ENCODE assay signal across 34 cellular contexts in genomic region chr12:40726366-40726765, GRCh38. TPM values are rescaled to one million over a fixed set of nuclear protein-coding genes. Genes with fewer than 3 reads are reported as not detected.
"Had no signal": no experiment of that assay in that cellular context is flagged by ENCODE, and none has a peak within 500 bp of the region (broad histone marks: within the 10 kb centered on the region; RNA-seq: fewer than 3 reads in every experiment).

No MANE protein-coding gene starts in this region.

- H3K4me1 ChIP-seq: adrenal gland, Peyer's patch had no signal

- FAIRE-seq: astrocyte, bronchial epithelial cell had no signal

- H3K27ac ChIP-seq: adrenal gland, Peyer's patch had no signal

- H3K36me3 ChIP-seq: adrenal gland, MG63, Peyer's patch had no signal

- H3K4me3 ChIP-seq: adrenal gland, MG63, Peyer's patch had no signal

- H3K9me3 ChIP-seq: adrenal gland, MG63, Peyer's patch had no signal

- DNase-seq: activated CD4-positive, alpha-beta T cell treated with anti-CD3 and anti-CD28 coated beads for 36 hours; activated CD4-positive, alpha-beta T cell treated with anti-CD3 and anti-CD28 coated beads, Interleukin-2, amount 10 ng/mL, durations not matched to agents 7 days and 5 days; activated CD4-positive, alpha-beta T cell treated with anti-CD3 and anti-CD28 coated beads, Interleukin-2, amount 50 U/mL, for 48 hours; activated CD8-positive, alpha-beta T cell treated with anti-CD3 and anti-CD28 coated beads, Interleukin-2, amount 10 ng/mL, durations not matched to agents 7 days and 5 days; activated gamma-delta T cell; activated naive CD4-positive, alpha-beta T cell treated with Interleukin-2 at 50 U/mL for 16 hours; activated T-cell treated with anti-CD3 and anti-CD28 coated beads, Interleukin-2, amount 50 U/mL, for 24 hours; adrenal gland; caudate nucleus; cerebellar nuclear complex; Kasumi-1; KG1; MG63; NCI-H1048; NCI-H1105 treated with DMSO at 0.1 percent for 48 hours; NCI-H1436; NCI-H1694 treated with DMSO at 0.1 percent for 48 hours; NCI-H2029; NCI-H345; NCI-H526 treated with DMSO at 0.1 percent for 48 hours; NK-92 treated with Interleukin-12 subunit alpha and Interleukin-12 subunit beta, amount 100 ng/mL, for 24 hours; PC-3; Peyer's patch; RPMI8226; SHP77 treated with DMSO at 0.1 percent for 48 hours; T-helper 1 cell; T-helper 2 cell; T-helper 9 cell had no signal

- ATAC-seq: activated CD4-positive, alpha-beta T cell treated with anti-CD3 and anti-CD28 coated beads for 36 hours; activated CD4-positive, CD25-positive, alpha-beta regulatory T cell treated with anti-CD3 and anti-CD28 coated beads, Interleukin-2, amount 50 U/mL, for 24 hours; activated CD8-positive, alpha-beta T cell treated with anti-CD3 and anti-CD28 coated beads, Interleukin-2, amount 10 ng/mL, durations not matched to agents 7 days and 5 days; activated naive CD4-positive, alpha-beta T cell treated with anti-CD3 and anti-CD28 coated beads, Interleukin-2, amount 50 U/mL, for 72 hours; PC-3; SK-N-SH treated with all-trans-retinoic acid at 6 μM for 48 hours had no signal

- H3K27me3 ChIP-seq: adrenal gland, MG63, Peyer's patch had no signal

RNA-seq across cellular contexts. Expression of gene CNTN1, which starts 34.1 kb away (rescaled TPM):
- total RNA-seq: activated CD4-positive, alpha-beta T cell treated with anti-CD3 and anti-CD28 coated beads for 36 hours; activated CD4-positive, alpha-beta T cell treated with anti-CD3 and anti-CD28 coated beads, Interleukin-2, amount 10 ng/mL, durations not matched to agents 7 days and 5 days; activated CD8-positive, alpha-beta T cell treated with anti-CD3 and anti-CD28 coated beads, Interleukin-2, amount 10 ng/mL, durations not matched to agents 7 days and 5 days; activated naive CD4-positive, alpha-beta T cell treated with anti-CD3 and anti-CD28 coated beads, Interleukin-2, amount 50 U/mL, for 72 hours; activated T-helper 2 cell treated with anti-CD3 and anti-CD28 coated beads, Interferon-gamma antibody, Interleukin-2, Interleukin-4, amounts not matched to agents 10 μg/mL and 5 μg/mL and 100 μg/mL, durations not matched to agents 14 hours and 24 hours and 36 hours; PC-3 had no signal
